Comparison of ENCODE assay signal across 11 cellular contexts in genomic region chr7:98930921-98931320, GRCh38. TPM values are rescaled to one million over a fixed set of nuclear protein-coding genes. Genes with fewer than 3 reads are reported as not detected.
DNase-seq lines count a peak whose midpoint lies in the region; ATAC-seq and TF ChIP-seq lines count a peak whose summit lies in the region.
"Had no signal": no experiment of that assay in that cellular context is flagged by ENCODE, and none has a peak within 500 bp of the region (broad histone marks: within the 10 kb centered on the region; RNA-seq: fewer than 3 reads in every experiment).

No MANE protein-coding gene starts in this region.

- no peak for TF ChIP-seq POLR2A in sigmoid colon (IDR thresholded peaks at IDR 0.05)

- no peak overlapping the region; the same call in 1 of the 2 replicates for H3K4me3 ChIP-seq in GM12864 (ENCODE audit: low read depth, low read length)
- H3K4me3 ChIP-seq in effector memory CD4-positive, alpha-beta T cell (ENCODE audit: insufficient read depth, low read depth, low read length, poor library complexity, severe bottlenecking), result peak overlapping the region; percentile 27
- H3K4me3 ChIP-seq in left ventricle myocardium inferior, result no peak overlapping the region
- no peak overlapping the region for H3K4me3 ChIP-seq in sigmoid colon
- no peak overlapping the region for H3K4me3 ChIP-seq in lower lobe of right lung
- H3K4me3 ChIP-seq: heart right ventricle, psoas muscle had no signal

- no peaks in the 10 kb centered on the region for H3K9me3 ChIP-seq in effector memory CD4-positive, alpha-beta T cell (ENCODE audit: control insufficient read depth, low read length)
- H3K9me3 ChIP-seq in left ventricle myocardium inferior (replicated peaks) (no peaks in the 10 kb centered on the region), sigmoid colon (no peaks in the 10 kb centered on the region), lower lobe of right lung (no peaks in the 10 kb centered on the region)
- H3K9me3 ChIP-seq: heart right ventricle, psoas muscle had no signal

- peaks cover 64% of the 10 kb centered on the region for H3K36me3 ChIP-seq in effector memory CD4-positive, alpha-beta T cell (ENCODE audit: control insufficient read depth, insufficient read depth, low read length)
- peaks cover 100% of the 10 kb centered on the region for H3K36me3 ChIP-seq in left ventricle myocardium inferior
- H3K36me3 ChIP-seq in sigmoid colon, result peaks cover 31 to 100% (median 70%) of the 10 kb centered on the region in 4 donors
- H3K36me3 ChIP-seq in lower lobe of right lung, result peaks cover 100% of the 10 kb centered on the region

- peak; percentile 83 for ATAC-seq in GM21447 (IDR thresholded peaks at IDR 0.05; ENCODE audit: unreplicated experiment)
- ATAC-seq in lower lobe of right lung, result no peak
- ATAC-seq: heart right ventricle, psoas muscle had no signal

- no peaks in the 10 kb centered on the region for H3K27me3 ChIP-seq in effector memory CD4-positive, alpha-beta T cell (replicated peaks; ENCODE audit: control insufficient read depth, insufficient read depth, low read length, poor library complexity, severe bottlenecking)
- H3K27me3 ChIP-seq in left ventricle myocardium inferior (ENCODE audit: low read depth), result no peaks in the 10 kb centered on the region
- H3K27me3 ChIP-seq in sigmoid colon, result no peaks in the 10 kb centered on the region
- no peaks in the 10 kb centered on the region for H3K27me3 ChIP-seq in lower lobe of right lung (ENCODE audit: low read depth)
- H3K27me3 ChIP-seq: heart right ventricle had no signal

- H3K27ac ChIP-seq in effector memory CD4-positive, alpha-beta T cell (ENCODE audit: insufficient read depth, low read length, poor library complexity, severe bottlenecking), result peak overlapping the region; percentile 53
- H3K27ac ChIP-seq in left ventricle myocardium inferior (replicated peaks) (no peak overlapping the region), sigmoid colon (no peak overlapping the region), lower lobe of right lung (no peak overlapping the region)
- H3K27ac ChIP-seq: psoas muscle had no signal

- TF ChIP-seq EP300 in sigmoid colon (IDR thresholded peaks at IDR 0.05), result no peak

- DNase-seq in GM12864 (ENCODE audit: low read depth), result peak; percentile 45
- peak; percentile 42 for DNase-seq in NCI-H226
- peak in 2 of 3 donors; percentile 17 to 21 for DNase-seq in effector memory CD4-positive, alpha-beta T cell
- DNase-seq in left ventricle myocardium inferior, result no peak
- no peak for DNase-seq in sigmoid colon
- no peak for DNase-seq in H4 (ENCODE audit: low spot score)
- no peak for DNase-seq in lower lobe of right lung
- DNase-seq: DMS79 treated with DMSO at 0.1 percent for 48 hours, heart right ventricle, psoas muscle had no signal

- peaks cover 4% of the 10 kb centered on the region for H3K4me1 ChIP-seq in effector memory CD4-positive, alpha-beta T cell (ENCODE audit: control insufficient read depth, insufficient read depth, low read length, poor library complexity, severe bottlenecking)
- H3K4me1 ChIP-seq in left ventricle myocardium inferior (peaks cover under 1% of the 10 kb centered on the region), sigmoid colon (no peaks in the 10 kb centered on the region), lower lobe of right lung (no peaks in the 10 kb centered on the region)
- H3K4me1 ChIP-seq: psoas muscle had no signal

- intact Hi-C loops in left ventricle myocardium inferior (cut with micrococcal nuclease), result no loop called here
- intact Hi-C loops in sigmoid colon (cut with DNase I), result no loop called here
- intact Hi-C loops in lower lobe of right lung (cut with DNase I), result no loop called here

- WGBS in sigmoid colon, 2 donors, result 90 to 92% methylated on average over 3 of the region's 3 CpGs

- TF ChIP-seq CTCF in GM12864 (IDR thresholded peaks at IDR 0.05; ENCODE audit: low read depth, low read length, missing control alignments) (no peak), left ventricle myocardium inferior (IDR thresholded peaks at IDR 0.05; ENCODE audit: borderline replicate concordance) (no peak), sigmoid colon (IDR thresholded peaks at IDR 0.05) (no peak), lower lobe of right lung (IDR thresholded peaks at IDR 0.05) (no peak)

RNA-seq across cellular contexts. Expression of gene TRRAP, which starts 52.6 kb away (rescaled TPM):
- total RNA-seq in left ventricle myocardium inferior (15.5 TPM), sigmoid colon (10 to 100 TPM; 18.9 to 35.5 (median 24.0) TPM), lower lobe of right lung (38.5 TPM)
- polyA plus RNA-seq in sigmoid colon, result 10 to 100 TPM in 1 of 3 donors, 1 to 10 TPM in 2; 2.4 to 17.8 (median 3.9) TPM
- 11.1 and 11.4 TPM in 2 replicates for total RNA-seq in H4 (2014; rRNA removed; shearing (Covaris generic))

Comparison
In these comparisons a context has a peak if more than half of its experiments do, and no peak if none do; other contexts are left out.
1. DNase-seq: peak in GM12864 (single experiment), NCI-H226 (single experiment) and effector memory CD4-positive, alpha-beta T cell (2 of 3); none in left ventricle myocardium inferior (single experiment), sigmoid colon (single experiment), H4 (single experiment) and lower lobe of right lung (single experiment).